In genomic region chr7:140036224-140036651, GRCh38 we compare ENCODE assay signal across 9 cellular contexts. TPM values are rescaled to one million over a fixed set of nuclear protein-coding genes. Genes with fewer than 3 reads are reported as not detected.
DNase-seq lines count a peak whose midpoint lies in the region; ATAC-seq and TF ChIP-seq lines count a peak whose summit lies in the region.
"Had no signal": no experiment of that assay in that cellular context is flagged by ENCODE, and none has a peak within 500 bp of the region (broad histone marks: within the 10 kb centered on the region; RNA-seq: fewer than 3 reads in every experiment).

No MANE protein-coding gene starts in this region.

- H3K9me2 ChIP-seq in Karpas-422 (replicated peaks; ENCODE audit: insufficient read depth, low read length): no peaks in the 10 kb centered on the region

- H3K79me2 ChIP-seq in Karpas-422 (ENCODE audit: low read length): no peaks in the 10 kb centered on the region

- H3K4me3 Mint-ChIP-seq in activated naive CD4-positive, alpha-beta T cell treated with anti-CD3 and anti-CD28 coated beads, Interleukin-2, amount 50 U/mL, for 24 hours: peak overlapping the region; percentile 19
- H3K4me3 Mint-ChIP-seq in activated naive CD4-positive, alpha-beta T cell treated with anti-CD3 and anti-CD28 coated beads, Interleukin-2, amount 10 ng/mL, durations not matched to agents 7 days and 5 days: no peak overlapping the region
- H3K4me3 Mint-ChIP-seq in activated CD8-positive, alpha-beta T cell treated with anti-CD3 and anti-CD28 coated beads for 36 hours: no peak overlapping the region
- no peak overlapping the region for H3K4me3 Mint-ChIP-seq in stimulated activated memory B cell treated with anti-CD40 and anti-IgM and Interleukin-4, amounts not matched to agents 10 μg/mL and 1 μg/mL and 100 μg/mL, for 72 hours

- ATAC-seq in HG03139 (IDR thresholded peaks at IDR 0.05; ENCODE audit: unreplicated experiment): peak; percentile 69
- peak; percentile 84 for ATAC-seq in activated CD8-positive, alpha-beta T cell treated with anti-CD3 and anti-CD28 coated beads for 36 hours
- peak; percentile 98 for ATAC-seq in stimulated activated memory B cell treated with anti-CD40 and anti-IgM and Interleukin-4, amounts not matched to agents 10 μg/mL and 1 μg/mL and 100 μg/mL, for 72 hours

- H3K4me3 ChIP-seq in thyroid gland (replicated peaks in 1 of 3) (no peak overlapping the region), Karpas-422 (ENCODE audit: low read length) (no peak overlapping the region)

- no peaks in the 10 kb centered on the region for H3K4me1 ChIP-seq in thyroid gland
- H3K4me1 ChIP-seq in Karpas-422 (ENCODE audit: low read length): peaks cover 6% of the 10 kb centered on the region; the same call in 1 of the 2 replicates

- H3K27me3 ChIP-seq in thyroid gland (no peaks in the 10 kb centered on the region), Karpas-422 (ENCODE audit: low read length) (no peaks in the 10 kb centered on the region)

- TF ChIP-seq POLR2A in thyroid gland (IDR thresholded peaks at IDR 0.05): no peak

- DNase-seq in activated naive CD4-positive, alpha-beta T cell treated with anti-CD3 and anti-CD28 coated beads, Interleukin-2, amount 10 ng/mL, durations not matched to agents 7 days and 5 days: no peak
- DNase-seq in activated CD8-positive, alpha-beta T cell treated with anti-CD3 and anti-CD28 coated beads for 36 hours: peak; percentile 46
- DNase-seq in NCI-H2196 (lab: John Stamatoyannopoulos, UW; ENCODE audit: unreplicated experiment): no peak
- no peak for DNase-seq in thyroid gland
- no peak for DNase-seq in Karpas-422
- DNase-seq: NCI-H748 treated with DMSO at 0.1 percent for 48 hours had no signal

- peaks cover 26% of the 10 kb centered on the region for H3K36me3 Mint-ChIP-seq in activated naive CD4-positive, alpha-beta T cell treated with anti-CD3 and anti-CD28 coated beads, Interleukin-2, amount 50 U/mL, for 24 hours
- H3K36me3 Mint-ChIP-seq in activated naive CD4-positive, alpha-beta T cell treated with anti-CD3 and anti-CD28 coated beads, Interleukin-2, amount 10 ng/mL, durations not matched to agents 7 days and 5 days: peaks cover 70% of the 10 kb centered on the region
- H3K36me3 Mint-ChIP-seq in activated CD8-positive, alpha-beta T cell treated with anti-CD3 and anti-CD28 coated beads for 36 hours (ENCODE audit: low read depth): peaks cover 24% of the 10 kb centered on the region
- H3K36me3 Mint-ChIP-seq in stimulated activated memory B cell treated with anti-CD40 and anti-IgM and Interleukin-4, amounts not matched to agents 10 μg/mL and 1 μg/mL and 100 μg/mL, for 72 hours: peaks cover 77% of the 10 kb centered on the region

- H3K27ac ChIP-seq in thyroid gland (no peak overlapping the region), Karpas-422 (ENCODE audit: low read length) (no peak overlapping the region)

- intact Hi-C loops in activated CD8-positive, alpha-beta T cell treated with anti-CD3 and anti-CD28 coated beads for 36 hours (cut with micrococcal nuclease): no loop called here
- intact Hi-C loops in thyroid gland (cut with DNase I): no loop called here

- CTCF ChIA-PET in activated naive CD4-positive, alpha-beta T cell treated with anti-CD3 and anti-CD28 coated beads, Interleukin-2, amount 10 ng/mL, durations not matched to agents 7 days and 5 days (lab: Charles Lee): no interaction called here
- CTCF ChIA-PET in activated CD8-positive, alpha-beta T cell treated with anti-CD3 and anti-CD28 coated beads for 36 hours (lab: Charles Lee): no interaction called here

- H3K27ac Mint-ChIP-seq in activated naive CD4-positive, alpha-beta T cell treated with anti-CD3 and anti-CD28 coated beads, Interleukin-2, amount 50 U/mL, for 24 hours: no peak overlapping the region
- H3K27ac Mint-ChIP-seq in activated naive CD4-positive, alpha-beta T cell treated with anti-CD3 and anti-CD28 coated beads, Interleukin-2, amount 10 ng/mL, durations not matched to agents 7 days and 5 days: no peak overlapping the region
- peak overlapping the region; percentile 24 for H3K27ac Mint-ChIP-seq in activated CD8-positive, alpha-beta T cell treated with anti-CD3 and anti-CD28 coated beads for 36 hours
- peak overlapping the region; percentile 60 for H3K27ac Mint-ChIP-seq in stimulated activated memory B cell treated with anti-CD40 and anti-IgM and Interleukin-4, amounts not matched to agents 10 μg/mL and 1 μg/mL and 100 μg/mL, for 72 hours

- WGBS in thyroid gland, 2 donors: 61 to 80% methylated on average over 8 of the region's 8 CpGs

- peaks cover 49% of the 10 kb centered on the region for H3K4me1 Mint-ChIP-seq in activated naive CD4-positive, alpha-beta T cell treated with anti-CD3 and anti-CD28 coated beads, Interleukin-2, amount 50 U/mL, for 24 hours
- peaks cover 44% of the 10 kb centered on the region for H3K4me1 Mint-ChIP-seq in activated naive CD4-positive, alpha-beta T cell treated with anti-CD3 and anti-CD28 coated beads, Interleukin-2, amount 10 ng/mL, durations not matched to agents 7 days and 5 days
- H3K4me1 Mint-ChIP-seq in activated CD8-positive, alpha-beta T cell treated with anti-CD3 and anti-CD28 coated beads for 36 hours (ENCODE audit: low read depth): peaks cover 36% of the 10 kb centered on the region
- H3K4me1 Mint-ChIP-seq in stimulated activated memory B cell treated with anti-CD40 and anti-IgM and Interleukin-4, amounts not matched to agents 10 μg/mL and 1 μg/mL and 100 μg/mL, for 72 hours: peaks cover 40% of the 10 kb centered on the region

- H4K20me1 ChIP-seq in Karpas-422 (ENCODE audit: insufficient read depth, low read depth, low read length): no peaks in the 10 kb centered on the region

- no peaks in the 10 kb centered on the region for H3K9me3 Mint-ChIP-seq in activated naive CD4-positive, alpha-beta T cell treated with anti-CD3 and anti-CD28 coated beads, Interleukin-2, amount 50 U/mL, for 24 hours
- H3K9me3 Mint-ChIP-seq in activated naive CD4-positive, alpha-beta T cell treated with anti-CD3 and anti-CD28 coated beads, Interleukin-2, amount 10 ng/mL, durations not matched to agents 7 days and 5 days: no peaks in the 10 kb centered on the region
- H3K9me3 Mint-ChIP-seq in activated CD8-positive, alpha-beta T cell treated with anti-CD3 and anti-CD28 coated beads for 36 hours: no peaks in the 10 kb centered on the region
- H3K9me3 Mint-ChIP-seq in stimulated activated memory B cell treated with anti-CD40 and anti-IgM and Interleukin-4, amounts not matched to agents 10 μg/mL and 1 μg/mL and 100 μg/mL, for 72 hours: no peaks in the 10 kb centered on the region

- peaks cover 15 to 23% of the 10 kb centered on the region in 2 donors for H3K36me3 ChIP-seq in thyroid gland
- no peaks in the 10 kb centered on the region for H3K36me3 ChIP-seq in Karpas-422 (ENCODE audit: insufficient read depth, low read length)

- no peak overlapping the region for H3K4me2 ChIP-seq in Karpas-422 (ENCODE audit: low read depth, low read length, poor library complexity, severe bottlenecking)

- POLR2A ChIA-PET in activated CD8-positive, alpha-beta T cell treated with anti-CD3 and anti-CD28 coated beads for 36 hours (lab: Charles Lee): no interaction called here

- no peak for TF ChIP-seq CTCF in activated CD8-positive, alpha-beta T cell treated with anti-CD3 and anti-CD28 coated beads for 36 hours (IDR thresholded peaks at IDR 0.05)
- TF ChIP-seq CTCF in thyroid gland (IDR thresholded peaks at IDR 0.05): no peak

- H3K27me3 Mint-ChIP-seq in activated naive CD4-positive, alpha-beta T cell treated with anti-CD3 and anti-CD28 coated beads, Interleukin-2, amount 50 U/mL, for 24 hours: no peaks in the 10 kb centered on the region
- H3K27me3 Mint-ChIP-seq in activated naive CD4-positive, alpha-beta T cell treated with anti-CD3 and anti-CD28 coated beads, Interleukin-2, amount 10 ng/mL, durations not matched to agents 7 days and 5 days: no peaks in the 10 kb centered on the region
- H3K27me3 Mint-ChIP-seq in activated CD8-positive, alpha-beta T cell treated with anti-CD3 and anti-CD28 coated beads for 36 hours: no peaks in the 10 kb centered on the region
- no peaks in the 10 kb centered on the region for H3K27me3 Mint-ChIP-seq in stimulated activated memory B cell treated with anti-CD40 and anti-IgM and Interleukin-4, amounts not matched to agents 10 μg/mL and 1 μg/mL and 100 μg/mL, for 72 hours

- H2AFZ ChIP-seq in Karpas-422 (ENCODE audit: low read length): no peak overlapping the region

- H3K9ac ChIP-seq in Karpas-422 (ENCODE audit: low read length): no peak overlapping the region

- H3K9me3 ChIP-seq in thyroid gland: no peaks in the 10 kb centered on the region
- H3K9me3 ChIP-seq in Karpas-422 (ENCODE audit: low read length): no peaks in the 10 kb centered on the region

RNA-seq across cellular contexts. Expression of gene PARP12, which starts 26.5 kb away (rescaled TPM):
- 10 to 100 TPM; 29.5 to 29.9 TPM for total RNA-seq in activated CD8-positive, alpha-beta T cell treated with anti-CD3 and anti-CD28 coated beads for 36 hours
- 10 to 100 TPM; 37.4 to 46.9 (median 38.9) TPM for total RNA-seq in thyroid gland
- 24.4 and 31.0 TPM in 2 replicates for total RNA-seq in Karpas-422 (2014; rRNA removed; shearing (Covaris generic); ENCODE audit: low replicate concordance)

Comparison
In these comparisons a context has a peak if more than half of its experiments do, and no peak if none do; other contexts are left out.
1. H3K27ac Mint-ChIP-seq: peak in activated CD8-positive, alpha-beta T cell treated with anti-CD3 and anti-CD28 coated beads for 36 hours (single experiment) and stimulated activated memory B cell treated with anti-CD40 and anti-IgM and Interleukin-4, amounts not matched to agents 10 μg/mL and 1 μg/mL and 100 μg/mL, for 72 hours (single experiment); none in activated naive CD4-positive, alpha-beta T cell treated with anti-CD3 and anti-CD28 coated beads, Interleukin-2, amount 50 U/mL, for 24 hours (single experiment) and activated naive CD4-positive, alpha-beta T cell treated with anti-CD3 and anti-CD28 coated beads, Interleukin-2, amount 10 ng/mL, durations not matched to agents 7 days and 5 days (single experiment).
2. Peak in every context shown above with its lines, with median percentiles within 50 percentile points of each other: ATAC-seq.